Comparison of ENCODE assay signal across 8 cellular contexts in the genomic region with DNA sequence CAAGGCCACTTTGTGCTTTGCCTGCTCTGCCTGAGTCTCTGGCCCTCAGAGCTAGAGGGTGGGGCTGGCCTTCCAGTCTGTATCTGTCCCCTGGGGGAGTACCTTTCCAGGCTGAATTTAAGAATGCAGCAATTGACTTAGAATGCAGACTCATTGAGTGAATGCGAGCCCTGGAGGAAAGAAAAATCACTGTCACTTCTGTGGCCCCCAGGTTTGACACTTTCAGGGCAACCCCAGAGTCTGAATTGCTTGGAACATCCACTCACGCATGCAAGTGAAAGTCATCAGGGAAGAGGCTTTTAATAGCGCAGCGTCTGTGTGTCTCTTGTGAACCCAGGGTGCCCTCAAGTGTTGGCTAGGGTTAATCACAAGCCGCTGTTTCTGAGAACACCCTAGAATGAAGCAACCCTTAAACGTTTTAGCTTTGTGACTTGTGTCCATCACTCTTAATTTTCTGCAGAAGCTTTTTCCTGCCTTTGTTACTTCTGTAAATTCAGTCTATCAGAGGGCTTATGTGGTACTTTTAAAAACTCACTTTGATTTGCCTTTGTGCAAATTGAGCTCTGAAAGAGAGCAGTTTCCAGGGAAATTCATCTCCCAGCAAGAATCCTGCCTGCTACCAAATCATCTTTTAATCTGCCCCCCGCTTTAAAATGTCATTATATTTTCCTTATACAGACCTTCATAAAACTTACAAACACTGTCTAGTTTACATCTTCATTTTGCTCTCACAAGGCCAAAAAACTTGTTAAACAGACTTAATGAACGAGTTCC.
DNase-seq lines count a peak whose midpoint lies in the region; ATAC-seq and TF ChIP-seq lines count a peak whose summit lies in the region.

No MANE protein-coding gene starts in this region.

- H3K4me1 ChIP-seq in NT2/D1 (ENCODE audit: insufficient read depth, insufficient read length) (no peaks in the 10 kb centered on the region), esophagus squamous epithelium (peaks cover 0 to 4% (median 0%) of the 10 kb centered on the region in 3 donors), testis (peaks cover 10% of the 10 kb centered on the region)

- peak; percentile 66 for DNase-seq in AG10803 (ENCODE audit: low read depth)
- peak; percentile 58 for DNase-seq in NT2/D1 (ENCODE audit: low read depth, low spot score)
- DNase-seq in activated T-cell treated with anti-CD3 and anti-CD28 coated beads for 1 hour (ENCODE audit: low read depth): peak; percentile 38
- DNase-seq in esophagus squamous epithelium (lab: John Stamatoyannopoulos, UW): no peak
- peak; percentile 61 for DNase-seq in nephron progenitor cell
- peak; percentile 80 for DNase-seq in testis

- intact Hi-C loops in esophagus squamous epithelium (cut with DNase I): no loop called here
- intact Hi-C loops in testis (cut with DNase I; ENCODE audit: low total_unique reads): no loop called here

- H3K27me3 ChIP-seq in NT2/D1 (ENCODE audit: insufficient read depth, insufficient read length): no peaks in the 10 kb centered on the region
- peaks cover 0 to 10% (median 0%) of the 10 kb centered on the region in 4 donors for H3K27me3 ChIP-seq in esophagus squamous epithelium
- H3K27me3 ChIP-seq in testis: no peaks in the 10 kb centered on the region

- H3K9me3 ChIP-seq in NT2/D1 (ENCODE audit: insufficient read depth, low read length) (no peaks in the 10 kb centered on the region), esophagus squamous epithelium (no peaks in the 10 kb centered on the region), testis (no peaks in the 10 kb centered on the region)

- no peak for TF ChIP-seq POLR2A in esophagus squamous epithelium (IDR thresholded peaks at IDR 0.05)
- TF ChIP-seq POLR2A in testis (IDR thresholded peaks at IDR 0.05): no peak

- H3K4me3 ChIP-seq in AG10803 (ENCODE audit: low read length): no peak overlapping the region
- no peak overlapping the region for H3K4me3 ChIP-seq in NT2/D1 (ENCODE audit: insufficient read length, low read depth)
- H3K4me3 ChIP-seq in esophagus squamous epithelium: no peak overlapping the region
- no peak overlapping the region for H3K4me3 ChIP-seq in testis

- no peak overlapping the region for H3K27ac ChIP-seq in esophagus squamous epithelium
- no peak overlapping the region for H3K27ac ChIP-seq in testis

- peak; percentile 73 for TF ChIP-seq CTCF in AG10803 (conservative IDR thresholded peaks at IDR 0.05; ENCODE audit: low read length)
- TF ChIP-seq CTCF in esophagus squamous epithelium (IDR thresholded peaks at IDR 0.05): peak; percentile 24 to 65 (median 44)
- peak; percentile 74 for TF ChIP-seq CTCF in nephron progenitor cell (IDR thresholded peaks at IDR 0.05)
- TF ChIP-seq CTCF in testis (IDR thresholded peaks at IDR 0.05): peak; percentile 16 to 48 (median 36)

- H3K36me3 ChIP-seq in NT2/D1 (ENCODE audit: insufficient read depth, insufficient read length, low read length) (no peaks in the 10 kb centered on the region), esophagus squamous epithelium (no peaks in the 10 kb centered on the region), testis (ENCODE audit: low read depth, missing control alignments) (no peaks in the 10 kb centered on the region)

- 21 to 23% methylated on average over 7 to 8 of the region's 8 CpGs for WGBS in esophagus squamous epithelium, 2 donors
- WGBS in testis, 2 donors: 25 to 41% methylated on average over 8 of the region's 8 CpGs

- no peak overlapping the region for H3K9ac ChIP-seq in NT2/D1 (ENCODE audit: insufficient read length, low read depth)

- peaks cover 8% of the 10 kb centered on the region for H3K9me3 Mint-ChIP-seq in nephron progenitor cell

- H3K4me1 Mint-ChIP-seq in nephron progenitor cell: peaks cover 19% of the 10 kb centered on the region

- H3K27me3 Mint-ChIP-seq in nephron progenitor cell (ENCODE audit: low read depth, poor library complexity): peaks cover 15% of the 10 kb centered on the region

- no peaks in the 10 kb centered on the region for H3K36me3 Mint-ChIP-seq in nephron progenitor cell (ENCODE audit: low read depth)

- no peak overlapping the region for H3K27ac Mint-ChIP-seq in nephron progenitor cell

- ATAC-seq in GM18868 (IDR thresholded peaks at IDR 0.05; ENCODE audit: unreplicated experiment) (peak; percentile 87), HG03469 (IDR thresholded peaks at IDR 0.05; ENCODE audit: unreplicated experiment) (peak; percentile 50)

- H3K4me3 Mint-ChIP-seq in nephron progenitor cell: no peak overlapping the region
